ENCODE assay signal across 8 cellular contexts in genomic region chr3:78645628-78646310, GRCh38.
DNase-seq lines count a peak whose midpoint lies in the region; ATAC-seq and TF ChIP-seq lines count a peak whose summit lies in the region.

No MANE protein-coding gene starts in this region.

- ATAC-seq in Right ventricle myocardium inferior (no peak), foreskin keratinocyte (peak; percentile 74)

- H3K36me3 ChIP-seq in cardiac muscle cell (no peaks in the 10 kb centered on the region), MM.1S (replicated peaks; ENCODE audit: insufficient read depth, low read length) (no peaks in the 10 kb centered on the region)

- H3K9me3 ChIP-seq in cardiac muscle cell (ENCODE audit: low read depth) (no peaks in the 10 kb centered on the region), MM.1S (replicated peaks; ENCODE audit: insufficient read depth, low read length) (no peaks in the 10 kb centered on the region)

- no peak overlapping the region for H3K27ac Mint-ChIP-seq in progenitor cell of endocrine pancreas

- peaks cover 10% of the 10 kb centered on the region for H3K36me3 Mint-ChIP-seq in progenitor cell of endocrine pancreas (ENCODE audit: insufficient read depth)

- H3K9me3 Mint-ChIP-seq in progenitor cell of endocrine pancreas (ENCODE audit: low read depth) = no peaks in the 10 kb centered on the region

- peak overlapping the region; percentile 2; the same call in 1 of the 2 replicates for H3K4me2 ChIP-seq in MM.1S (ENCODE audit: low read depth, low read length)

- intact Hi-C loops in Right ventricle myocardium inferior (cut with DNase I) = loop anchor here (10.0 kb wide), 1 partner anchor 1391 kb away; no protein-coding TSS in a partner anchor

- no peaks in the 10 kb centered on the region for H3K27me3 ChIP-seq in cardiac muscle cell
- H3K27me3 ChIP-seq in MM.1S (replicated peaks; ENCODE audit: insufficient read depth, low read length) = no peaks in the 10 kb centered on the region
- no peaks in the 10 kb centered on the region for H3K27me3 ChIP-seq in foreskin keratinocyte

- CTCF ChIA-PET in HEK293T (lab: Yijun Ruan, JAX) = interaction anchor here (0.6 to 1.5 kb wide), 6 partner anchors 10 to 389 kb away, joined by 3 to 5 read pairs (median 3); no protein-coding TSS in a partner anchor

- peak; percentile 73 to 87 for DNase-seq in cardiac muscle cell (ENCODE audit: low read depth in 1 of 2, low spot score in 1 of 2)
- DNase-seq in Right ventricle myocardium inferior (ENCODE audit: missing footprints) = no peak
- DNase-seq in HEK293T (ENCODE audit: extremely low spot score) = peak; percentile 42
- peak; percentile 79 for DNase-seq in MM.1S
- peak; percentile 64 for DNase-seq in SKM-1 treated with dmso at 0.1 percent for 144 hours (lab: John Stamatoyannopoulos, UW; ENCODE audit: unreplicated experiment)
- DNase-seq in foreskin keratinocyte = peak in 1 of 2 donors; percentile 72
- DNase-seq in progenitor cell of endocrine pancreas (ENCODE audit: low spot score, unreplicated experiment) = no peak
- no peak for DNase-seq in effector CD8-positive, alpha-beta T cell (lab: John Stamatoyannopoulos, UW)

- H3K4me1 ChIP-seq in cardiac muscle cell (ENCODE audit: low read depth) (peaks cover 26% of the 10 kb centered on the region), MM.1S (ENCODE audit: low read length) (peaks cover 13% of the 10 kb centered on the region), foreskin keratinocyte (peaks cover 35% of the 10 kb centered on the region)

- H2AFZ ChIP-seq in MM.1S (ENCODE audit: low read length) = no peak overlapping the region

- H3K27ac ChIP-seq in cardiac muscle cell (no peak overlapping the region), MM.1S (ENCODE audit: low read length) (no peak overlapping the region), foreskin keratinocyte (no peak overlapping the region)

- H3F3A ChIP-seq in MM.1S (ENCODE audit: insufficient read depth, low read length) = no peaks in the 10 kb centered on the region

- TF ChIP-seq CTCF in cardiac muscle cell (IDR thresholded peaks at IDR 0.05; ENCODE audit: low read depth, low read length) (peak; percentile 76), MM.1S (IDR thresholded peaks at IDR 0.05; ENCODE audit: low read length) (peak; percentile 89), foreskin keratinocyte (conservative IDR thresholded peaks at IDR 0.05) (peak; percentile 93), progenitor cell of endocrine pancreas (IDR thresholded peaks at IDR 0.05; ENCODE audit: unreplicated experiment) (peak; percentile 89)

- H3K4me1 Mint-ChIP-seq in progenitor cell of endocrine pancreas (ENCODE audit: low read depth) = peaks cover 49% of the 10 kb centered on the region

- H4K20me1 ChIP-seq in MM.1S (ENCODE audit: insufficient read depth, low read length) = no peaks in the 10 kb centered on the region

- no peaks in the 10 kb centered on the region for H3K79me2 ChIP-seq in MM.1S (ENCODE audit: low read length)

- no peaks in the 10 kb centered on the region for H3K9me2 ChIP-seq in MM.1S (replicated peaks; ENCODE audit: insufficient read depth, low read length)

- H3K4me3 ChIP-seq in cardiac muscle cell (no peak overlapping the region), MM.1S (ENCODE audit: low read length) (no peak overlapping the region)

- POLR2A ChIA-PET in HEK293T (lab: Yijun Ruan, JAX) = no interaction called here

- H3K27me3 Mint-ChIP-seq in progenitor cell of endocrine pancreas = no peaks in the 10 kb centered on the region

- no peak overlapping the region for H3K4me3 Mint-ChIP-seq in progenitor cell of endocrine pancreas (ENCODE audit: low read depth)

- H3K9ac ChIP-seq in MM.1S (ENCODE audit: low read length) = no peak overlapping the region

TF ChIP-seq in HEK293T, 16 proteins besides CTCF, POLR2A, EP300 and RAD21:
- TF ChIP-seq BHLHE40 (IDR thresholded peaks at IDR 0.05; ENCODE audit: borderline replicate concordance) (no peak), FOXK2 (IDR thresholded peaks at IDR 0.05) (peak; percentile 66; the same call in 1 of the 2 replicates), SP1 (IDR thresholded peaks at IDR 0.05) (no peak)

Comparison
In these comparisons a context has a peak if more than half of its experiments do, and no peak if none do; other contexts are left out.
1. DNase-seq: peak in cardiac muscle cell (2 of 2), HEK293T (single experiment), MM.1S (single experiment) and SKM-1 treated with dmso at 0.1 percent for 144 hours (single experiment); none in Right ventricle myocardium inferior (single experiment), progenitor cell of endocrine pancreas (single experiment) and effector CD8-positive, alpha-beta T cell (single experiment).
2. Peak in every context shown above with its lines, with median percentiles within 50 percentile points of each other: CTCF ChIP-seq.